In genomic region chr12:124917841-124918621, GRCh38 we compare ENCODE assay signal across 1 cellular context.
A peak's percentile ranks its signal among the peaks of the same experiment; 100 is the strongest.
TF ChIP-seq lines count a peak whose summit lies in the region.

No MANE protein-coding gene starts in this region.

TF ChIP-seq in endothelial cell of umbilical vein, 7 proteins besides CTCF, POLR2A, EP300 and RAD21 (continued from another document):
- TF ChIP-seq POLR2AphosphoS5 (IDR thresholded peaks at IDR 0.05; ENCODE audit: insufficient read depth, low read depth, low read length): peak; percentile 63
- no peak for TF ChIP-seq MYC (IDR thresholded peaks at IDR 0.05; ENCODE audit: low read depth, low read length)
- TF ChIP-seq, protein P1, sequence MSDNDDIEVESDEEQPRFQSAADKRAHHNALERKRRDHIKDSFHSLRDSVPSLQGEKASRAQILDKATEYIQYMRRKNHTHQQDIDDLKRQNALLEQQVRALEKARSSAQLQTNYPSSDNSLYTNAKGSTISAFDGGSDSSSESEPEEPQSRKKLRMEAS (IDR thresholded peaks at IDR 0.05; ENCODE audit: insufficient read depth, insufficient read length): no peak
- TF ChIP-seq EZH2 (IDR thresholded peaks at IDR 0.05; ENCODE audit: borderline replicate concordance, low read depth, low read length, severe bottlenecking): no peak
- no peak for TF ChIP-seq GATA2 (IDR thresholded peaks at IDR 0.05; ENCODE audit: insufficient read depth, insufficient read length, low read depth, low read length)
